ENCODE assay signal across 20 cellular contexts in genomic region chr1:13407811-13408210, GRCh38.
"Had no signal": no experiment of that assay in that cellular context is flagged by ENCODE, and none has a peak within 500 bp of the region (broad histone marks: within the 10 kb centered on the region; RNA-seq: fewer than 3 reads in every experiment).

No MANE protein-coding gene starts in this region.

- DNase-seq: dermis blood vessel endothelial cell; dorsolateral prefrontal cortex; effector CD4-positive, alpha-beta T cell; effector memory CD4-positive, alpha-beta T cell; foreskin keratinocyte; heart left ventricle; hypothalamus; immature natural killer cell; islet precursor cell; kidney; kidney glomerular epithelial cell; left colon; left ventricle myocardium inferior; mammary epithelial cell; mesendoderm; midbrain; naive thymus-derived CD4-positive, alpha-beta T cell; natural killer cell had no signal

- ATAC-seq: foreskin keratinocyte; gastroesophageal sphincter; heart left ventricle; left colon; left lobe of liver; naive thymus-derived CD4-positive, alpha-beta T cell; natural killer cell had no signal
